ENCODE assay signal across 25 cellular contexts in the genomic region with DNA sequence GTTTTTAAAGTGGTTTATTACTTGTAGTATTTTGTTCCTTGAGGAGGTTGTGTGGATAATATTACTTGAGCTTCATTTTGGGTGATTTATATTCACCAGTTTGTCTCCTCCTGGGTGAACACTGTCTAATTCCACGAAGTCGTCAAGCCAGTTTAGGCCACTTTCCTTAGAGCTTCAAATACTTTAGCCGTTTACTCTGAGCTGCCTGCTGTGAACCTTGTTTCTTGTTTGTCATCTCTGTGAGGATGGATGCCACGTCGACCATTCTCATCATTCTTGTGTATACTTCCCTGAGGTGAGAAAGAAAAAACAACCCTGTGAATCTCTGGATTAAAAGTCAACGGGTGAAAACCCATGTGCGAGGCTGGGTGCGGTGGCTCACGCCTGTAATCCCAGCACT. TPM values are rescaled to one million over a fixed set of nuclear protein-coding genes. Genes with fewer than 3 reads are reported as not detected.
"Had no signal": no experiment of that assay in that cellular context is flagged by ENCODE, and none has a peak within 500 bp of the region (broad histone marks: within the 10 kb centered on the region; RNA-seq: fewer than 3 reads in every experiment).

No MANE protein-coding gene starts in this region.

- ATAC-seq: activated CD8-positive, alpha-beta T cell treated with anti-CD3 and anti-CD28 coated beads for 36 hours; left lobe of liver; T-cell had no signal

- H3K4me1 ChIP-seq: spleen had no signal

- H3K9me3 ChIP-seq: spleen, tibial nerve had no signal

- DNase-seq: activated CD4-positive, alpha-beta T cell treated with anti-CD3 and anti-CD28 coated beads, Interleukin-2, amount 10 ng/mL, durations not matched to agents 24 days and 14 days; activated CD8-positive, alpha-beta T cell treated with anti-CD3 and anti-CD28 coated beads for 36 hours; activated naive CD4-positive, alpha-beta T cell treated with Interleukin-2 at 50 U/mL for 16 hours; activated naive CD8-positive, alpha-beta T cell treated with anti-CD3 and anti-CD28 coated beads, Interleukin-2, amount 10 ng/mL, durations not matched to agents 7 days and 5 days; activated T-cell treated with anti-CD3 and anti-CD28 coated beads, Interleukin-2, amount 50 U/mL, for 24 hours; amygdala; dermis blood vessel endothelial cell; effector memory CD4-positive, alpha-beta T cell; foreskin melanocyte; glutamatergic neuron; hypothalamus; mammary epithelial cell; naive B cell; retina; spleen; stimulated activated CD8-positive, alpha-beta memory T cell treated with anti-CD3 and anti-CD28 coated beads, Interleukin-4, amount 100 ng/mL, for 48 hours; stimulated activated naive CD4-positive, alpha-beta T cell; T-cell had no signal

- H3K27ac ChIP-seq: cardiac muscle cell, epithelial cell of prostate, spleen, tibial nerve had no signal

- H3K4me3 ChIP-seq: cardiac muscle cell, spleen, tibial nerve had no signal

- H3K27me3 ChIP-seq: cardiac muscle cell had no signal

- H3K36me3 ChIP-seq: cardiac muscle cell, spleen, tibial nerve had no signal

RNA-seq across cellular contexts. Expression of a gene that starts 9.0 kb away (rescaled TPM):
- total RNA-seq: activated CD4-positive, alpha-beta T cell treated with anti-CD3 and anti-CD28 coated beads, Interleukin-2, amount 10 ng/mL, durations not matched to agents 24 days and 14 days; activated CD8-positive, alpha-beta T cell treated with anti-CD3 and anti-CD28 coated beads for 36 hours; activated naive CD8-positive, alpha-beta T cell treated with anti-CD3 and anti-CD28 coated beads, Interleukin-2, amount 10 ng/mL, durations not matched to agents 7 days and 5 days; activated T-helper 2 cell treated with anti-CD3 and anti-CD28 coated beads, Interferon-gamma antibody, Interleukin-2, Interleukin-4, amounts not matched to agents 10 μg/mL and 5 μg/mL and 100 μg/mL, durations not matched to agents 14 hours and 24 hours and 36 hours; cardiac muscle cell; dermis blood vessel endothelial cell; left lobe of liver; mammary epithelial cell; mononuclear cell; spleen; subcutaneous adipose tissue; T-cell had no signal
- polyA plus RNA-seq: cardiac muscle cell, mammary epithelial cell had no signal

RNA-seq across cellular contexts. Expression of a gene that starts 29.6 kb away (rescaled TPM):
- total RNA-seq: activated CD4-positive, alpha-beta T cell treated with anti-CD3 and anti-CD28 coated beads, Interleukin-2, amount 10 ng/mL, durations not matched to agents 24 days and 14 days; activated CD8-positive, alpha-beta T cell treated with anti-CD3 and anti-CD28 coated beads for 36 hours; activated naive CD8-positive, alpha-beta T cell treated with anti-CD3 and anti-CD28 coated beads, Interleukin-2, amount 10 ng/mL, durations not matched to agents 7 days and 5 days; cardiac muscle cell; mononuclear cell; T-cell had no signal
